ENCODE assay signal across 8 cellular contexts in the genomic region with DNA sequence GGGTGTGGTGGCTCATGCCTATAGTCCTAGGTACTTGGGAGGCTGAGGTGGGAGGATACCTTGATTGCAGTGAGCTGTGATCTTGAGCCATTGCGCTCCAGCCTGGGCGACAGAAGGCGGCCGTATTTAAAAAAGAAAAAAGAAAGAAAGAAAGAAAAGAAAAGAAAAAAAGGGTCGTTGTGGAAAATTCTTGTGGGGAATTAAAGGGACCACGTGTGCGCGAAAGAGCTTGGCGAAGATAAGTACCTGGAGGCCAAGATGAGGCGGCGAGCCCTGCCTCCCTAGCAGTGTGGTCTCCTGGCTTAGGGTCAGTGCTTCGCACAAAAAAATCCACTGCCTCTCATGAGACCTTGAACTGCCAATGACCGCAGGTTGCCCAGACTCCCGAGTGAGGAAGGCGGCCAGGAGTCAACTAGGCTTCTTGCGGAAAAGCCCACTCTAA. TPM values are rescaled to one million over a fixed set of nuclear protein-coding genes. Genes with fewer than 3 reads are reported as not detected.
DNase-seq lines count a peak whose midpoint lies in the region; ATAC-seq and TF ChIP-seq lines count a peak whose summit lies in the region.

No MANE protein-coding gene starts in this region.

- H3K4me3 Mint-ChIP-seq in chondrocyte (ENCODE audit: unreplicated experiment) (peak overlapping the region; percentile 98), mesothelial cell of epicardium (peak overlapping the region; percentile 100)

- no peak for TF ChIP-seq CTCF in C4-2B (conservative IDR thresholded peaks at IDR 0.05)
- TF ChIP-seq CTCF in chondrocyte (IDR thresholded peaks at IDR 0.05): no peak
- no peak for TF ChIP-seq CTCF in mesothelial cell of epicardium (IDR thresholded peaks at IDR 0.05; ENCODE audit: unreplicated experiment)

- H3K4me1 Mint-ChIP-seq in chondrocyte (ENCODE audit: low read depth): peaks cover 50% of the 10 kb centered on the region
- peaks cover 33% of the 10 kb centered on the region for H3K4me1 Mint-ChIP-seq in mesothelial cell of epicardium

- peak overlapping the region; percentile 100 for H3K27ac Mint-ChIP-seq in chondrocyte (ENCODE audit: unreplicated experiment)
- H3K27ac Mint-ChIP-seq in mesothelial cell of epicardium: peak overlapping the region; percentile 100

- H3K9me3 Mint-ChIP-seq in chondrocyte (ENCODE audit: low read depth) (no peaks in the 10 kb centered on the region), mesothelial cell of epicardium (no peaks in the 10 kb centered on the region)

- peak; percentile 3 for ATAC-seq in HG03575 (IDR thresholded peaks at IDR 0.05; ENCODE audit: extremely low read depth, insufficient number of reproducible peaks, low FRiP score, unreplicated experiment)
- ATAC-seq in GM19452 (IDR thresholded peaks at IDR 0.05; ENCODE audit: unreplicated experiment): no peak
- ATAC-seq in HG02884 (IDR thresholded peaks at IDR 0.05; ENCODE audit: unreplicated experiment): no peak

- peaks cover 2% of the 10 kb centered on the region for H3K36me3 Mint-ChIP-seq in chondrocyte (ENCODE audit: low read depth)
- peaks cover 3% of the 10 kb centered on the region for H3K36me3 Mint-ChIP-seq in mesothelial cell of epicardium

- no peaks in the 10 kb centered on the region for H3K27me3 Mint-ChIP-seq in chondrocyte (ENCODE audit: low read depth)
- H3K27me3 Mint-ChIP-seq in mesothelial cell of epicardium (ENCODE audit: low read depth): no peaks in the 10 kb centered on the region

- H3K27ac ChIP-seq in C4-2B: peak overlapping the region; percentile 86

- DNase-seq in chondrocyte (ENCODE audit: low spot score): no peak
- DNase-seq in mesothelial cell of epicardium (ENCODE audit: low spot score in 2 of 2, unreplicated experiment in 2 of 2): no peak
- DNase-seq in DMS 273 (lab: John Stamatoyannopoulos, UW; ENCODE audit: unreplicated experiment): no peak
- DNase-seq in NCI-H2107 (lab: John Stamatoyannopoulos, UW): no peak

RNA-seq across cellular contexts. Expression of a gene that starts 0.7 kb away (rescaled TPM):
- total RNA-seq in chondrocyte: 89.0 to 103 TPM (median 91.4 TPM) in 3 replicates
- 80.6 to 86.1 TPM (median 80.9 TPM) in 3 replicates for total RNA-seq in mesothelial cell of epicardium

RNA-seq across cellular contexts. Expression of a gene that starts 9.0 kb away (rescaled TPM):
- total RNA-seq in chondrocyte (33.9 to 39.9 TPM (median 36.5 TPM) in 3 replicates), mesothelial cell of epicardium (83.2 to 86.0 TPM (median 83.2 TPM) in 3 replicates)
